Comparison of ENCODE assay signal across 22 cellular contexts in the genomic region with DNA sequence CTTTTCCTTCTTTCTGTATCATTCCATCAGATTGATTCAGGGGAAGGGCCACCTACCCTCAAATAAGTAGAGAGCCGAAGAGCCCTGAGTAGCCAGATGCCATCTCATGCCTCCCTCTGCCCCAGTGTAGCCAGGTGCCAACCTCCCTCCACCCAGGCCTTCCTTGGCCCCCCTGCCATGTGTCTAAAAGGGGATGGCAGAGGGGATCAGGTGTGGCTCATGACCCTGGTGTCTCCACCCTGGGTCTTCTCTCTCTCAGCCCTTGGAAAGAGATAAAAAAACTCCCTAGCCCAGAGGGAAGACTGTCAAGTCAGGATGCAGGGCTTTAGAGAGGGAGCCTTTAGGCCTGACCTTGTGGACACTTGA. TPM values are rescaled to one million over a fixed set of nuclear protein-coding genes. Genes with fewer than 3 reads are reported as not detected.
"Had no signal": no experiment of that assay in that cellular context is flagged by ENCODE, and none has a peak within 500 bp of the region (broad histone marks: within the 10 kb centered on the region; RNA-seq: fewer than 3 reads in every experiment).

No MANE protein-coding gene starts in this region.

- H3K4me3 Mint-ChIP-seq: activated naive CD4-positive, alpha-beta T cell treated with anti-CD3 and anti-CD28 coated beads for 36 hours; activated T-cell treated with anti-CD3 and anti-CD28 coated beads, Interleukin-2, amount 50 U/mL, for 4 hours; neural crest cell; stimulated activated naive CD8-positive, alpha-beta T cell treated with anti-CD3 and anti-CD28 coated beads, Interleukin-15, Interleukin-2, amounts not matched to agents 100 ng/mL and 50 ng/mL, for 24 hours; T-helper 2 cell treated with Interferon-gamma antibody and Interleukin-4, amounts not matched to agents 5 μg/mL and 100 μg/mL, for 36 hours; WTC11 had no signal

- H3K36me3 ChIP-seq: ascending aorta, gastrocnemius medialis, left ventricle myocardium inferior, ovary, suprapubic skin had no signal

- H3K27me3 ChIP-seq: ascending aorta, gastrocnemius medialis, ovary, suprapubic skin had no signal

- H3K4me3 ChIP-seq: ascending aorta, gastrocnemius medialis, left ventricle myocardium inferior, ovary, psoas muscle, suprapubic skin had no signal

- H3K36me3 Mint-ChIP-seq: WTC11 had no signal

- ATAC-seq: activated T-cell treated with anti-CD3 and anti-CD28 coated beads, Interleukin-2, amount 50 U/mL, for 4 hours; esophagus mucosa; gastrocnemius medialis; psoas muscle; right cardiac atrium; WTC11 had no signal

- H3K27ac Mint-ChIP-seq: activated naive CD4-positive, alpha-beta T cell treated with anti-CD3 and anti-CD28 coated beads for 36 hours; stimulated activated naive CD8-positive, alpha-beta T cell treated with anti-CD3 and anti-CD28 coated beads, Interleukin-15, Interleukin-2, amounts not matched to agents 100 ng/mL and 50 ng/mL, for 24 hours; T-helper 2 cell treated with Interferon-gamma antibody and Interleukin-4, amounts not matched to agents 5 μg/mL and 100 μg/mL, for 36 hours; WTC11 had no signal

- H3K9me3 ChIP-seq: ascending aorta, gastrocnemius medialis, left ventricle myocardium inferior, ovary, psoas muscle, suprapubic skin had no signal

- DNase-seq: activated naive CD4-positive, alpha-beta T cell treated with anti-CD3 and anti-CD28 coated beads for 36 hours; activated T-cell treated with anti-CD3 and anti-CD28 coated beads, Interleukin-2, amount 50 U/mL, for 4 hours; cortex of kidney; effector CD4-positive, alpha-beta T cell; gastrocnemius medialis; kidney glomerular epithelial cell; left ventricle myocardium inferior; mammary epithelial cell; psoas muscle; right cardiac atrium; small intestine; stimulated activated CD4-positive, alpha-beta T cell treated with anti-CD3 and anti-CD28 coated beads, Interleukin-15, amount 100 ng/mL, for 24 hours; stimulated activated CD4-positive, alpha-beta T cell treated with anti-CD3 and anti-CD28 coated beads, Interleukin-2, amount 100 ng/mL, for 48 hours; trophoblast cell had no signal

- H3K27ac ChIP-seq: ascending aorta, gastrocnemius medialis, left ventricle myocardium inferior, ovary, psoas muscle, suprapubic skin had no signal

- H3K9me3 Mint-ChIP-seq: activated naive CD4-positive, alpha-beta T cell treated with anti-CD3 and anti-CD28 coated beads for 36 hours; activated T-cell treated with anti-CD3 and anti-CD28 coated beads, Interleukin-2, amount 50 U/mL, for 4 hours; neural crest cell; stimulated activated naive CD8-positive, alpha-beta T cell treated with anti-CD3 and anti-CD28 coated beads, Interleukin-15, Interleukin-2, amounts not matched to agents 100 ng/mL and 50 ng/mL, for 24 hours; T-helper 2 cell treated with Interferon-gamma antibody and Interleukin-4, amounts not matched to agents 5 μg/mL and 100 μg/mL, for 36 hours; WTC11 had no signal

- H3K4me1 ChIP-seq: ascending aorta, gastrocnemius medialis, psoas muscle had no signal

RNA-seq across cellular contexts. Expression of a gene that starts 5.1 kb away (rescaled TPM):
- total RNA-seq: ascending aorta had no signal
